In genomic region chr18:61833387-61833786, GRCh38 we compare ENCODE assay signal across 9 cellular contexts. TPM values are rescaled to one million over a fixed set of nuclear protein-coding genes. Genes with fewer than 3 reads are reported as not detected.
A peak's percentile ranks its signal among the peaks of the same experiment; 100 is the strongest.
DNase-seq lines count a peak whose midpoint lies in the region; ATAC-seq, FAIRE-seq and TF ChIP-seq lines count a peak whose summit lies in the region.
"Had no signal": no experiment of that assay in that cellular context is flagged by ENCODE, and none has a peak within 500 bp of the region (broad histone marks: within the 10 kb centered on the region; RNA-seq: fewer than 3 reads in every experiment).

No MANE protein-coding gene starts in this region.

- H3K27ac ChIP-seq in OCI-LY3 (ENCODE audit: low read length) = no peak overlapping the region
- H3K27ac ChIP-seq in fibroblast of lung (ENCODE audit: insufficient read depth, low read length) = no peak overlapping the region
- H3K27ac ChIP-seq in gastrocnemius medialis = peak overlapping the region in 1 of 4 donors; percentile 2
- H3K27ac ChIP-seq in foreskin keratinocyte = no peak overlapping the region
- H3K27ac ChIP-seq: tibial nerve had no signal

- H3K27me3 ChIP-seq in OCI-LY3 (ENCODE audit: low read depth, low read length) (peaks cover 54% of the 10 kb centered on the region), fibroblast of lung (ENCODE audit: control insufficient read depth, insufficient read depth, low read length) (no peaks in the 10 kb centered on the region), gastrocnemius medialis (no peaks in the 10 kb centered on the region), foreskin keratinocyte (no peaks in the 10 kb centered on the region)
- H3K27me3 ChIP-seq: tibial nerve had no signal

- peak overlapping the region; percentile 9; the same call in 1 of the 2 replicates for H3K4me2 ChIP-seq in OCI-LY3 (ENCODE audit: low read length)
- H3K4me2 ChIP-seq in fibroblast of lung (ENCODE audit: extremely low read depth, insufficient read depth, low read length) = peak overlapping the region; percentile 11

- peaks cover 6% of the 10 kb centered on the region for H3K4me1 ChIP-seq in OCI-LY3 (ENCODE audit: low read length)
- peaks cover 9% of the 10 kb centered on the region for H3K4me1 ChIP-seq in fibroblast of lung (ENCODE audit: control insufficient read depth, extremely low read depth, insufficient read depth, low read length)
- peaks cover 0 to 10% of the 10 kb centered on the region in 2 donors for H3K4me1 ChIP-seq in gastrocnemius medialis
- H3K4me1 ChIP-seq in foreskin keratinocyte = no peaks in the 10 kb centered on the region
- H3K4me1 ChIP-seq: tibial nerve had no signal

- H3K4me3 ChIP-seq in AG04449 (ENCODE audit: low read depth, low read length) (no peak overlapping the region), OCI-LY3 (ENCODE audit: low read length) (no peak overlapping the region), fibroblast of lung (replicated peaks in 1 of 4; ENCODE audit: control extremely low read depth in 1 of 4, insufficient read depth in 1 of 4, low read depth in 3 of 4, low read length in 4 of 4) (no peak overlapping the region), gastrocnemius medialis (no peak overlapping the region)
- H3K4me3 ChIP-seq: tibial nerve had no signal

- no peaks in the 10 kb centered on the region for H3K9me3 ChIP-seq in OCI-LY3 (ENCODE audit: insufficient read depth, low read length)
- no peaks in the 10 kb centered on the region for H3K9me3 ChIP-seq in fibroblast of lung (ENCODE audit: control insufficient read depth, insufficient read depth, low read depth, low read length)
- no peaks in the 10 kb centered on the region for H3K9me3 ChIP-seq in gastrocnemius medialis

- in situ Hi-C loops in gastrocnemius medialis (cut with MboI; ENCODE audit: low sequenced_read_pairs in 4 of 4) = no loop called here

- no peaks in the 10 kb centered on the region for H3K36me3 ChIP-seq in OCI-LY3 (replicated peaks; ENCODE audit: low read depth, low read length)
- no peaks in the 10 kb centered on the region for H3K36me3 ChIP-seq in fibroblast of lung (ENCODE audit: control insufficient read depth, insufficient read depth, low read length)
- H3K36me3 ChIP-seq in gastrocnemius medialis = no peaks in the 10 kb centered on the region
- H3K36me3 ChIP-seq: tibial nerve had no signal

- intact Hi-C loops in gastrocnemius medialis (cut with DNase I; ENCODE audit: low total_unique reads) = loop anchor here (10.0 kb wide), 1 partner anchor 89 kb away; no protein-coding TSS in a partner anchor

- H4K20me1 ChIP-seq in OCI-LY3 (ENCODE audit: insufficient read depth, low read length) = no peaks in the 10 kb centered on the region
- no peaks in the 10 kb centered on the region for H4K20me1 ChIP-seq in fibroblast of lung (ENCODE audit: control insufficient read depth, extremely low read depth, insufficient read depth, low read length)

- peak; percentile 28 for DNase-seq in AG04449 (ENCODE audit: low read depth, low spot score)
- DNase-seq in GM12891 (ENCODE audit: insufficient read length, low spot score) = no peak
- peak; percentile 59 to 72 for DNase-seq in fibroblast of lung (ENCODE audit: low read depth in 2 of 2)
- DNase-seq in T1000 (lab: John Stamatoyannopoulos, UW) = no peak
- DNase-seq in gastrocnemius medialis = no peak
- DNase-seq in foreskin keratinocyte = no peak

- H2AFZ ChIP-seq in OCI-LY3 (ENCODE audit: low read depth, low read length) (no peak overlapping the region), fibroblast of lung (ENCODE audit: low read length) (no peak overlapping the region)

- no peaks in the 10 kb centered on the region for H3K79me2 ChIP-seq in OCI-LY3 (ENCODE audit: low read length)
- H3K79me2 ChIP-seq in fibroblast of lung (ENCODE audit: control insufficient read depth, insufficient read depth, low read length) = peaks cover 16% of the 10 kb centered on the region

- ATAC-seq in gastrocnemius medialis (no peak), GM19452 (IDR thresholded peaks at IDR 0.05; ENCODE audit: unreplicated experiment) (no peak), foreskin keratinocyte (no peak)

- CTCF ChIA-PET in AG04449 (lab: Yijun Ruan, JAX) = interaction anchor here (0.7 to 1.7 kb wide), 2 partner anchors 13 to 14 kb away, joined by 3 to 5 read pairs; no protein-coding TSS in a partner anchor

- no peak for TF ChIP-seq CTCF in AG04449 (IDR thresholded peaks at IDR 0.05; ENCODE audit: insufficient read depth, low read length, missing control alignments)
- TF ChIP-seq CTCF in OCI-LY3 (IDR thresholded peaks at IDR 0.05; ENCODE audit: low read depth, low read length) = no peak
- TF ChIP-seq CTCF in fibroblast of lung (conservative IDR thresholded peaks at IDR 0.05 in 1 of 2, IDR thresholded peaks at IDR 0.05 in 1 of 2; ENCODE audit: low read depth in 1 of 2, low read length in 2 of 2) = no peak
- TF ChIP-seq CTCF in gastrocnemius medialis (IDR thresholded peaks at IDR 0.05 in 4 of 5, conservative IDR thresholded peaks at IDR 0.05 in 1 of 5) = no peak
- no peak for TF ChIP-seq CTCF in foreskin keratinocyte (conservative IDR thresholded peaks at IDR 0.05)

- POLR2A ChIA-PET in AG04449 (lab: Yijun Ruan, JAX) = interaction anchor here (1.2 kb wide), 2 partner anchors 8 to 22 kb away, joined by 3 read pairs; no protein-coding TSS in a partner anchor

- TF ChIP-seq POLR2A in GM12891 (IDR thresholded peaks at IDR 0.05; ENCODE audit: low read depth, low read length) = no peak
- no peak for TF ChIP-seq POLR2A in gastrocnemius medialis (IDR thresholded peaks at IDR 0.05)

- no peak for FAIRE-seq in GM12891 (lab: Jason Lieb, UNC)

- H3K9ac ChIP-seq in OCI-LY3 (ENCODE audit: low read length) = no peak overlapping the region
- H3K9ac ChIP-seq in fibroblast of lung (ENCODE audit: insufficient read depth, low read length) = no peak overlapping the region

TF ChIP-seq in GM12891, 5 proteins besides CTCF, POLR2A, EP300 and RAD21:
- TF ChIP-seq SPI1 (IDR thresholded peaks at IDR 0.05; ENCODE audit: low read depth, low read length) (peak; percentile 35), POU2F2 (IDR thresholded peaks at IDR 0.05; ENCODE audit: low read depth, low read length) (no peak)

RNA-seq across cellular contexts. Expression of gene RNF152, which starts 59.4 kb away (rescaled TPM):
- not detected for polyA plus RNA-seq in GM12891 (2012; ENCODE audit: low read depth, missing spikeins)
- 15.2 and 24.4 TPM in 2 replicates for total RNA-seq in fibroblast of lung
- polyA plus RNA-seq in fibroblast of lung = 18.3 and 20.0 TPM in 2 replicates
- polyA plus RNA-seq in fibroblast of lung (2012) = 10.3 and 11.2 TPM in 2 replicates
- polyA minus RNA-seq in fibroblast of lung (ENCODE audit: low replicate concordance) = 74.0 and 127 TPM in 2 replicates
- total RNA-seq in gastrocnemius medialis = 1 to 10 TPM; 1.7 to 6.8 (median 4.4) TPM
- 13.1 and 14.4 TPM in 2 replicates for total RNA-seq in foreskin keratinocyte
- 2.1 TPM in 2 replicates for polyA plus RNA-seq in foreskin keratinocyte

Comparison
In these comparisons a context has a peak if more than half of its experiments do, and no peak if none do; other contexts are left out.
1. DNase-seq: peak in AG04449 (single experiment) and fibroblast of lung (2 of 2); none in GM12891 (single experiment), T1000 (single experiment), gastrocnemius medialis (0 of 2) and foreskin keratinocyte (0 of 2).